ENCODE assay signal across 13 cellular contexts in genomic region chr7:54877683-54878082, GRCh38.
A peak's percentile ranks its signal among the peaks of the same experiment; 100 is the strongest.
DNase-seq lines count a peak whose midpoint lies in the region; ATAC-seq and TF ChIP-seq lines count a peak whose summit lies in the region.
"Had no signal": no experiment of that assay in that cellular context is flagged by ENCODE, and none has a peak within 500 bp of the region (broad histone marks: within the 10 kb centered on the region; RNA-seq: fewer than 3 reads in every experiment).

No MANE protein-coding gene starts in this region.

- H3K4me1 ChIP-seq in left ventricle myocardium inferior, result no peaks in the 10 kb centered on the region

- CTCF ChIA-PET in activated CD8-positive, alpha-beta T cell treated with anti-CD3 and anti-CD28 coated beads for 36 hours (lab: Charles Lee), result interaction anchor here (0.6 to 2.4 kb wide), 2 partner anchors 378 to 1910 kb away, joined by 4 to 6 read pairs; no protein-coding TSS in a partner anchor

- peak; percentile 98 for ATAC-seq in left lobe of liver
- ATAC-seq in HG03469 (IDR thresholded peaks at IDR 0.05; ENCODE audit: unreplicated experiment), result no peak
- no peak for ATAC-seq in HG03378 (IDR thresholded peaks at IDR 0.05; ENCODE audit: unreplicated experiment)
- ATAC-seq in activated CD8-positive, alpha-beta T cell treated with anti-CD3 and anti-CD28 coated beads for 36 hours, result no peak

- H3K27me3 ChIP-seq in left ventricle myocardium inferior (ENCODE audit: low read depth), result no peaks in the 10 kb centered on the region

- no peak overlapping the region for H3K27ac ChIP-seq in left ventricle myocardium inferior (replicated peaks)

- no peaks in the 10 kb centered on the region for H3K4me1 Mint-ChIP-seq in activated CD8-positive, alpha-beta T cell treated with anti-CD3 and anti-CD28 coated beads for 36 hours (ENCODE audit: low read depth)
- H3K4me1 Mint-ChIP-seq: memory B cell had no signal

- H3K36me3 ChIP-seq in left ventricle myocardium inferior, result no peaks in the 10 kb centered on the region

- H3K36me3 Mint-ChIP-seq in activated CD8-positive, alpha-beta T cell treated with anti-CD3 and anti-CD28 coated beads for 36 hours (ENCODE audit: low read depth), result no peaks in the 10 kb centered on the region
- H3K36me3 Mint-ChIP-seq: memory B cell had no signal

- POLR2A ChIA-PET in activated CD8-positive, alpha-beta T cell treated with anti-CD3 and anti-CD28 coated beads for 36 hours (lab: Charles Lee), result interaction anchor here (1.0 kb wide), 1 partner anchor 15 kb away, joined by 3 read pairs; no protein-coding TSS in a partner anchor

- peak; percentile 50 for DNase-seq in ACHN
- DNase-seq in HT1080 (ENCODE audit: low read depth), result peak; percentile 25
- peak; percentile 17 for DNase-seq in amniotic epithelial cell (ENCODE audit: low read depth)
- DNase-seq in left lobe of liver (ENCODE audit: low spot score), result no peak
- DNase-seq in left ventricle myocardium inferior, result no peak
- DNase-seq in activated CD8-positive, alpha-beta T cell treated with anti-CD3 and anti-CD28 coated beads for 36 hours, result no peak
- DNase-seq: activated CD4-positive, alpha-beta T cell treated with anti-CD3 and anti-CD28 coated beads for 4 hours; activated effector memory CD4-positive, alpha-beta T cell treated with Interleukin-2 at 50 U/mL for 16 hours; cerebellar nuclear complex; NCI-H345 had no signal

- H3K4me3 ChIP-seq in left ventricle myocardium inferior, result no peak overlapping the region

- intact Hi-C loops in left ventricle myocardium inferior (cut with micrococcal nuclease), result no loop called here
- intact Hi-C loops in activated CD8-positive, alpha-beta T cell treated with anti-CD3 and anti-CD28 coated beads for 36 hours (cut with micrococcal nuclease), result no loop called here

- peaks cover 1% of the 10 kb centered on the region for H3K27me3 Mint-ChIP-seq in activated CD8-positive, alpha-beta T cell treated with anti-CD3 and anti-CD28 coated beads for 36 hours

- H3K9me3 ChIP-seq in left ventricle myocardium inferior (replicated peaks), result no peaks in the 10 kb centered on the region

- no peak overlapping the region for H3K4me3 Mint-ChIP-seq in activated CD8-positive, alpha-beta T cell treated with anti-CD3 and anti-CD28 coated beads for 36 hours
- H3K4me3 Mint-ChIP-seq: memory B cell had no signal

- in situ Hi-C loops in ACHN (cut with HindIII; ENCODE audit: low pct_ligation_motif_present, low pct_unique_long_range_greater_than_20kb, low sequenced_read_pairs), result no loop called here

- no peak for TF ChIP-seq CTCF in left ventricle myocardium inferior (IDR thresholded peaks at IDR 0.05; ENCODE audit: borderline replicate concordance)
- TF ChIP-seq CTCF in activated CD8-positive, alpha-beta T cell treated with anti-CD3 and anti-CD28 coated beads for 36 hours (IDR thresholded peaks at IDR 0.05), result no peak

- H3K27ac Mint-ChIP-seq in activated CD8-positive, alpha-beta T cell treated with anti-CD3 and anti-CD28 coated beads for 36 hours, result no peak overlapping the region
- H3K27ac Mint-ChIP-seq: memory B cell had no signal

- H3K9me3 Mint-ChIP-seq in activated CD8-positive, alpha-beta T cell treated with anti-CD3 and anti-CD28 coated beads for 36 hours, result no peaks in the 10 kb centered on the region
- H3K9me3 Mint-ChIP-seq: memory B cell had no signal

Comparison
In these comparisons a context has a peak if more than half of its experiments do, and no peak if none do; other contexts are left out.
1. DNase-seq: peak in ACHN (single experiment), HT1080 (single experiment) and amniotic epithelial cell (single experiment); none in left lobe of liver (single experiment), left ventricle myocardium inferior (single experiment) and activated CD8-positive, alpha-beta T cell treated with anti-CD3 and anti-CD28 coated beads for 36 hours (single experiment).